1 cellular context compared by ENCODE assay signal in genomic region chr15:63191895-63192603, GRCh38.
TF ChIP-seq lines count a peak whose summit lies in the region.

No MANE protein-coding gene starts in this region.

TF ChIP-seq in K562, 482 proteins besides CTCF, POLR2A, EP300 and RAD21 (continues in another document):
- TF ChIP-seq ZBTB8A (IDR thresholded peaks at IDR 0.05; ENCODE audit: partially characterized antibody): no peak
- TF ChIP-seq MITF (IDR thresholded peaks at IDR 0.05): no peak
- no peak for TF ChIP-seq TAF15 (IDR thresholded peaks at IDR 0.05; ENCODE audit: low read depth, low read length)
- TF ChIP-seq DEAF1 (CRISPR knock-in tag; IDR thresholded peaks at IDR 0.05): no peak
- TF ChIP-seq ZNF551 (CRISPR knock-in tag; IDR thresholded peaks at IDR 0.05): no peak
- TF ChIP-seq HMG20B (CRISPR knock-in tag; IDR thresholded peaks at IDR 0.05): no peak
- TF ChIP-seq KLF1 (tag; IDR thresholded peaks at IDR 0.05): no peak
- TF ChIP-seq ZNF224 (CRISPR knock-in tag; IDR thresholded peaks at IDR 0.05): no peak
- TF ChIP-seq ZNF277 (CRISPR knock-in tag; IDR thresholded peaks at IDR 0.05; ENCODE audit: borderline replicate concordance): no peak
- TF ChIP-seq TRIM24 (IDR thresholded peaks at IDR 0.05): peak; percentile 39 to 57; a peak in 2 of 4 replicates
- TF ChIP-seq SIN3A (IDR thresholded peaks at IDR 0.05; ENCODE audit: borderline replicate concordance in 2 of 2, control insufficient read depth in 1 of 2, low read depth in 2 of 2, low read length in 2 of 2): 0 out of 4 replicates have a peak, but pooled peaks of 1 of the 2 experiments have one; percentile 46
- TF ChIP-seq CGGBP1 (CRISPR knock-in tag; IDR thresholded peaks at IDR 0.05): no peak
- no peak for TF ChIP-seq POLR2AphosphoS2 (IDR thresholded peaks at IDR 0.05; ENCODE audit: low read length)
- TF ChIP-seq PML (IDR thresholded peaks at IDR 0.05; ENCODE audit: low read length): peak; percentile 64; the same call in 1 of the 2 replicates
- TF ChIP-seq CREM (IDR thresholded peaks at IDR 0.05; ENCODE audit: low read depth): no peak; the same call in 1 of the 2 replicates
- TF ChIP-seq YY1 (IDR thresholded peaks at IDR 0.05; ENCODE audit: borderline replicate concordance in 1 of 3, control insufficient read depth in 1 of 3, extremely low read depth in 1 of 3, insufficient read depth in 3 of 3, insufficient read length in 1 of 3, insufficient replicate concordance in 2 of 3, low read depth in 1 of 3, low read length in 2 of 3): no peak
- TF ChIP-seq ZNF444 (CRISPR knock-in tag; IDR thresholded peaks at IDR 0.05): no peak
- no peak for TF ChIP-seq CHD7 (IDR thresholded peaks at IDR 0.05; ENCODE audit: low read depth, low read length)
- TF ChIP-seq TRIM25 (IDR thresholded peaks at IDR 0.05; ENCODE audit: borderline replicate concordance): no peak
- TF ChIP-seq E4F1 (CRISPR knock-in tag; IDR thresholded peaks at IDR 0.05; ENCODE audit: borderline replicate concordance): no peak
- TF ChIP-seq NFIC (IDR thresholded peaks at IDR 0.05): peak; percentile 52; the same call in 1 of the 2 replicates
- no peak for TF ChIP-seq ZNF696 (CRISPR knock-in tag; conservative IDR thresholded peaks at IDR 0.05)
- TF ChIP-seq U2AF2 (optimal IDR thresholded peaks at IDR 0.05; ENCODE audit: low read depth, low read length): no peak
- TF ChIP-seq ZNF76 (CRISPR knock-in tag; IDR thresholded peaks at IDR 0.05; ENCODE audit: borderline replicate concordance): no peak
- no peak; the same call in 1 of the 2 replicates for TF ChIP-seq CC2D1A (IDR thresholded peaks at IDR 0.05)
- TF ChIP-seq ZNF239 (CRISPR knock-in tag; IDR thresholded peaks at IDR 0.05): no peak
- no peak for TF ChIP-seq RNF219 (CRISPR knock-in tag; IDR thresholded peaks at IDR 0.05)
- no peak for TF ChIP-seq YBX1 (IDR thresholded peaks at IDR 0.05)
- TF ChIP-seq MTA1 (IDR thresholded peaks at IDR 0.05; ENCODE audit: borderline replicate concordance): no peak
- TF ChIP-seq GATAD2A (IDR thresholded peaks at IDR 0.05): no peak
- no peak for TF ChIP-seq HNRNPUL1 (IDR thresholded peaks at IDR 0.05; ENCODE audit: low read length)
